ENCODE assay signal across 2 cellular contexts in genomic region chr10:132189016-132189415, GRCh38.
TF ChIP-seq lines count a peak whose summit lies in the region.

No MANE protein-coding gene starts in this region.

TF ChIP-seq in endothelial cell of umbilical vein, 7 proteins besides CTCF, POLR2A, EP300 and RAD21:
- TF ChIP-seq EZH2 (IDR thresholded peaks at IDR 0.05; ENCODE audit: borderline replicate concordance, low read depth, low read length, severe bottlenecking) (no peak), GATA2 (IDR thresholded peaks at IDR 0.05; ENCODE audit: insufficient read depth, insufficient read length, low read depth, low read length) (no peak), MAX (IDR thresholded peaks at IDR 0.05; ENCODE audit: insufficient read depth, insufficient read length) (no peak), MYC (IDR thresholded peaks at IDR 0.05; ENCODE audit: low read depth, low read length) (no peak)

TF ChIP-seq in GM12891, 5 proteins besides CTCF, POLR2A, EP300 and RAD21 (continued from another document):
- TF ChIP-seq SPI1 (IDR thresholded peaks at IDR 0.05; ENCODE audit: low read depth, low read length): no peak
- TF ChIP-seq PAX5 (IDR thresholded peaks at IDR 0.05; ENCODE audit: insufficient read depth, low read length, severe bottlenecking): no peak
- TF ChIP-seq TAF1 (IDR thresholded peaks at IDR 0.05; ENCODE audit: low read depth, low read length): no peak
- no peak for TF ChIP-seq POLR2AphosphoS5 (IDR thresholded peaks at IDR 0.05; ENCODE audit: low read depth, low read length)
